ENCODE assay signal across 8 cellular contexts in the genomic region with DNA sequence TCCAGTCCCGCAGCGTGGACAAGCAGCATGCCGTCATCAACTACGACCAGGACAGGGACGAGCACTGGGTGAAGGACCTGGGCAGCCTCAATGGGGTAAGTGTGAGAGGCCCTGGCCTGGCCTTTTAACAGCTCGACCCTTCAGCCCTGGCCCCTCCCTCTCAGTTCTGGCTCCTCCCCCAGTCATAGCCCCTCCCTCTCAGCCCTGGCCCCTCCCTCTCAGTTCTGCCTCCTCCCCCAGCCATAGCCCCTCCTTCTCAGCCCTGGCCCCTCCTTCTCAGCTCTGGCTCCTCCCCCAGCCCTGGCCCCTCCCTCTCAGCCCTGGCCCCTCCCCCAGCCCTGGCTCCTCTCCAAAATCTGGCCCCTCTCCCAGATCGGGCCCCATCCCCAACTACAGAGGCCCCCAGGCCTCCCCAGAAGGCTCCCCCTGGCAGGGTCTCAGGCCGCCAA. TPM values are rescaled to one million over a fixed set of nuclear protein-coding genes. Genes with fewer than 3 reads are reported as not detected.
DNase-seq lines count a peak whose midpoint lies in the region; ATAC-seq and TF ChIP-seq lines count a peak whose summit lies in the region.

No MANE protein-coding gene starts in this region.

- TF ChIP-seq POLR2A in spleen (IDR thresholded peaks at IDR 0.05), result no peak

- H3K9me3 ChIP-seq in spleen (no peaks in the 10 kb centered on the region), aorta (ENCODE audit: control insufficient read depth, low read length) (no peaks in the 10 kb centered on the region)

- H3K4me1 Mint-ChIP-seq in effector memory CD8-positive, alpha-beta T cell (ENCODE audit: low read depth in 2 of 2), result peaks cover 0 to 1% of the 10 kb centered on the region in 2 donors

- ATAC-seq in effector memory CD8-positive, alpha-beta T cell (replicated peaks), result peak; percentile 80
- ATAC-seq in GM19035 (IDR thresholded peaks at IDR 0.05; ENCODE audit: unreplicated experiment) (no peak), aorta (ENCODE audit: low FRiP score) (no peak), HG03342 (IDR thresholded peaks at IDR 0.05; ENCODE audit: unreplicated experiment) (no peak)

- H3K27ac Mint-ChIP-seq in effector memory CD8-positive, alpha-beta T cell, result no peak overlapping the region

- 84 to 89% (median 86%) methylated on average over 5 to 8 of the region's 8 CpGs for WGBS in spleen, 5 donors
- WGBS in aorta, 2 donors, result 89 to 97% methylated on average over 7 to 8 of the region's 8 CpGs

- no peak overlapping the region for H3K4me3 ChIP-seq in spleen
- no peak overlapping the region for H3K4me3 ChIP-seq in aorta (ENCODE audit: low read length in 2 of 2)

- H3K27me3 ChIP-seq in spleen (replicated peaks in 1 of 7), result peaks cover 0 to 22% (median 0%) of the 10 kb centered on the region in 7 donors
- H3K27me3 ChIP-seq in aorta (ENCODE audit: control insufficient read depth in 1 of 2, insufficient read depth in 2 of 2, low read length in 1 of 2), result no peaks in the 10 kb centered on the region

- peaks cover 0 to 11% (median 3%) of the 10 kb centered on the region in 6 donors for H3K4me1 ChIP-seq in spleen
- no peaks in the 10 kb centered on the region for H3K4me1 ChIP-seq in aorta (ENCODE audit: control insufficient read depth in 1 of 2, insufficient read depth in 2 of 2, low read length in 2 of 2)

- no peak overlapping the region for H3K4me3 Mint-ChIP-seq in effector memory CD8-positive, alpha-beta T cell

- TF ChIP-seq CTCF in GM20000 (IDR thresholded peaks at IDR 0.05; ENCODE audit: extremely low read depth, missing control alignments) (no peak), spleen (IDR thresholded peaks at IDR 0.05 in 8 of 11, conservative IDR thresholded peaks at IDR 0.05 in 3 of 11) (no peak)

- H3K27me3 Mint-ChIP-seq in effector memory CD8-positive, alpha-beta T cell, result peaks cover 0 to 10% of the 10 kb centered on the region in 2 donors

- H3K36me3 ChIP-seq in spleen (peaks cover 0 to 28% (median 0%) of the 10 kb centered on the region in 6 donors), aorta (ENCODE audit: control insufficient read depth in 1 of 2, insufficient read depth in 2 of 2, low read length in 1 of 2) (peaks cover 0 to 6% of the 10 kb centered on the region in 2 donors)

- peak; percentile 77 for DNase-seq in GM20000 (ENCODE audit: low spot score)
- peak; percentile 39 for DNase-seq in SW480 (ENCODE audit: low spot score)
- peak in 2 of 3 experiments; percentile 19 to 23 for DNase-seq in effector memory CD8-positive, alpha-beta T cell
- DNase-seq in spleen, result peak; percentile 65
- no peak for DNase-seq in aorta
- no peak for DNase-seq in SIG-M5 treated with dmso at 0.1 percent for 504 hours (lab: John Stamatoyannopoulos, UW; ENCODE audit: unreplicated experiment)

- no peaks in the 10 kb centered on the region for H3K9me3 Mint-ChIP-seq in effector memory CD8-positive, alpha-beta T cell

- intact Hi-C loops in spleen (cut with DNase I; ENCODE audit: low total_unique reads) (no loop called here), aorta (cut with DNase I) (no loop called here)

- H3K36me3 Mint-ChIP-seq in effector memory CD8-positive, alpha-beta T cell (ENCODE audit: insufficient read depth), result peaks cover 3% of the 10 kb centered on the region

- no peak overlapping the region for H3K27ac ChIP-seq in spleen
- H3K27ac ChIP-seq in aorta (ENCODE audit: low read depth in 1 of 2, low read length in 2 of 2), result no peak overlapping the region

RNA-seq across cellular contexts. Expression of gene CEP170B, which starts 11.2 kb away (rescaled TPM):
- 10 to 100 TPM in 1 of 7 donors, 1 to 10 TPM in 6; 5.2 to 12.6 (median 5.9) TPM for total RNA-seq in spleen
- 1 to 10 TPM in 1 of 3 donors, under 1 TPM in 2; 0.58 to 3.8 (median 0.72) TPM for polyA plus RNA-seq in spleen
- 10 to 100 TPM; 30.0 to 36.2 TPM for total RNA-seq in aorta
- 10 to 100 TPM in 1 of 2 donors, 1 to 10 TPM in 1; 6.4 to 16.2 TPM for polyA plus RNA-seq in aorta

RNA-seq across cellular contexts. Expression of gene PLD4, which starts 48.4 kb away (rescaled TPM):
- 10 to 100 TPM in 6 of 7 donors, 1 to 10 TPM in 1; 5.4 to 30.2 (median 13.9) TPM for total RNA-seq in spleen
- polyA plus RNA-seq in spleen, result 10 to 100 TPM; 25.8 to 31.3 (median 29.8) TPM
- 1 to 10 TPM in 1 of 2 donors, under 1 TPM in 1; 0.62 to 1.7 TPM for total RNA-seq in aorta
- under 1 TPM in 1 of 2 donors, not detected in 1; 0.38 TPM for polyA plus RNA-seq in aorta

Comparison
In these comparisons a context has a peak if more than half of its experiments do, and no peak if none do; other contexts are left out.
1. DNase-seq: peak in GM20000 (single experiment), SW480 (single experiment), effector memory CD8-positive, alpha-beta T cell (2 of 3) and spleen (single experiment); none in aorta (0 of 2) and SIG-M5 treated with dmso at 0.1 percent for 504 hours (single experiment).